Comparison of ENCODE assay signal across 8 cellular contexts in the genomic region with DNA sequence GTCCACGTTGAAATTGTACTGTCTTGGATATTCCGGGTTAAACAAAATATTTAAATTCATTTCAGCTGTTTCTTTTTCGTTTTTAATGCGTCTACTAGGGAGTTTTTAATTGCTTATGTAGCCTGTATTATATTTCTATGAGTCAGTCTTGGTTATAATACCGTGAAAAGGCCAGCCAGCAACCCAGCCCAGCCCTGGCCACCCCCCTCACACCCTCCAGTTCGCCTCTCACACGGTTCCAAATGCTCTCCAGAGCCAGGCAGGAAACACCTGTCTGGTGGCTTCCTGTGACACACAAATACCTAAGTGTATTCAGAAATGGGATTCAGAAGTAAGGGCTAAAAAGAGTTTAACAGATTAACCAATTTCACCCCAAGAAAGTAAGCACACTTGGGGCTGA. TPM values are rescaled to one million over a fixed set of nuclear protein-coding genes. Genes with fewer than 3 reads are reported as not detected.
DNase-seq lines count a peak whose midpoint lies in the region; ATAC-seq and TF ChIP-seq lines count a peak whose summit lies in the region.
"Had no signal": no experiment of that assay in that cellular context is flagged by ENCODE, and none has a peak within 500 bp of the region (broad histone marks: within the 10 kb centered on the region; RNA-seq: fewer than 3 reads in every experiment).

No MANE protein-coding gene starts in this region.

- TF ChIP-seq CTCF in natural killer cell (IDR thresholded peaks at IDR 0.05), result no peak

- no peaks in the 10 kb centered on the region for H3K27me3 Mint-ChIP-seq in natural killer cell (ENCODE audit: low read depth in 2 of 2)

- no peaks in the 10 kb centered on the region for H3K36me3 Mint-ChIP-seq in natural killer cell

- H3K4me3 Mint-ChIP-seq in natural killer cell, result no peak overlapping the region

- peak; percentile 26 for DNase-seq in NAMALWA (ENCODE audit: low spot score)
- DNase-seq in activated effector memory CD4-positive, alpha-beta T cell treated with anti-CD3 and anti-CD28 coated beads, Interleukin-2, amount 50 U/mL, for 16 hours, result peak; percentile 70
- DNase-seq in natural killer cell, result no peak
- DNase-seq in SW 1271 (lab: John Stamatoyannopoulos, UW), result no peak
- no peak for DNase-seq in OCI-M2 (lab: John Stamatoyannopoulos, UW; ENCODE audit: unreplicated experiment)
- no peak for DNase-seq in AG08395 (ENCODE audit: low spot score)

- H3K9me3 Mint-ChIP-seq in natural killer cell, result no peaks in the 10 kb centered on the region

- intact Hi-C loops in natural killer cell (cut with micrococcal nuclease), result no loop called here

- peaks cover 56 to 80% of the 10 kb centered on the region in 2 donors for H3K4me1 Mint-ChIP-seq in natural killer cell

- ATAC-seq in GM18873 (IDR thresholded peaks at IDR 0.05; ENCODE audit: low FRiP score, unreplicated experiment), result peak; percentile 37
- no peak for ATAC-seq in natural killer cell
- ATAC-seq: K562 had no signal

- H3K27ac Mint-ChIP-seq in natural killer cell, result peak overlapping the region; percentile 0 to 8

RNA-seq across cellular contexts. Expression of a gene that starts 4.4 kb away (rescaled TPM):
- total RNA-seq in natural killer cell, result 100 to 1,000 TPM in 1 of 3 donors, 10 to 100 TPM in 2; 89.4 to 129 (median 91.0) TPM

Comparison
In these comparisons a context has a peak if more than half of its experiments do, and no peak if none do; other contexts are left out.
1. DNase-seq: peak in NAMALWA (single experiment) and activated effector memory CD4-positive, alpha-beta T cell treated with anti-CD3 and anti-CD28 coated beads, Interleukin-2, amount 50 U/mL, for 16 hours (single experiment); none in natural killer cell (single experiment), SW 1271 (0 of 2), OCI-M2 (single experiment) and AG08395 (single experiment).